1 cellular context compared by ENCODE assay signal in the genomic region with DNA sequence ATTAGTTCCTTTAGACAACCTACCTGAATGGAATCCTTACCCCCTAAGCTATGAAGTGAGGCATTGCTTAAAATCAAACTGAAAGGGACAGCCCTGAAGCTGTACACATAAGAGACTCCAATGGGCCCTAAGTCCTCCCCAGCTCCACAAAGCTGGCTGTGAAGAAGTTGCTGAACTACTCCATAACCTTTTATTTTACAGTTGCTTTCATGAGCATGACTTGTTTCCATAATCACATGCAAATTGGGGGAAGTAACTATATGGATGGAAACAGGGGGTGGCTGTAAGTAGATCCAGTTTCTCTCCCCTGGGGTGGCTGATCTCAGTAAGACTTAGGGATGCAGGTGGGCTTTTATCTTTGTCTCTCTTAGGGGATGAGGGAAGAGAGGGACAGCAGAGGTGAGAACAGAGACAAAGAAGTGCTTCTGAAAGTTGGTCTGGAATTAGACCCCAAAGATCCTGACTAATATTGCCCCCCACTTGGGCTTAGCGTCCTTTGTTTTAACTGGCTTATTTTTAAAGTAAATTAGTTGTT.
TF ChIP-seq lines count a peak whose summit lies in the region.

No MANE protein-coding gene starts in this region.

TF ChIP-seq in H1, 55 proteins besides CTCF, POLR2A, EP300 and RAD21:
- no peak for TF ChIP-seq BRCA1 (IDR thresholded peaks at IDR 0.05; ENCODE audit: low read depth, low read length)
- TF ChIP-seq ASH2L (IDR thresholded peaks at IDR 0.05; ENCODE audit: low read length) = peak; percentile 40
- TF ChIP-seq, protein P1, sequence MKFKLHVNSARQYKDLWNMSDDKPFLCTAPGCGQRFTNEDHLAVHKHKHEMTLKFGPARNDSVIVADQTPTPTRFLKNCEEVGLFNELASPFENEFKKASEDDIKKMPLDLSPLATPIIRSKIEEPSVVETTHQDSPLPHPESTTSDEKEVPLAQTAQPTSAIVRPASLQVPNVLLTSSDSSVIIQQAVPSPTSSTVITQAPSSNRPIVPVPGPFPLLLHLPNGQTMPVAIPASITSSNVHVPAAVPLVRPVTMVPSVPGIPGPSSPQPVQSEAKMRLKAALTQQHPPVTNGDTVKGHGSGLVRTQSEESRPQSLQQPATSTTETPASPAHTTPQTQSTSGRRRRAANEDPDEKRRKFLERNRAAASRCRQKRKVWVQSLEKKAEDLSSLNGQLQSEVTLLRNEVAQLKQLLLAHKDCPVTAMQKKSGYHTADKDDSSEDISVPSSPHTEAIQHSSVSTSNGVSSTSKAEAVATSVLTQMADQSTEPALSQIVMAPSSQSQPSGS (IDR thresholded peaks at IDR 0.05; ENCODE audit: low read length) = 0 out of 2 replicates have a peak, but pooled peaks have one; percentile 32
- 0 out of 2 replicates have a peak, but pooled peaks have one; percentile 21 for TF ChIP-seq TCF12 (IDR thresholded peaks at IDR 0.05; ENCODE audit: low read depth, low read length)
- TF ChIP-seq NRF1 (IDR thresholded peaks at IDR 0.05; ENCODE audit: low read depth, low read length) = no peak
- no peak for TF ChIP-seq ZNF274 (IDR thresholded peaks at IDR 0.05; ENCODE audit: borderline replicate concordance, extremely low read depth, low read length)
- TF ChIP-seq, protein P2, sequence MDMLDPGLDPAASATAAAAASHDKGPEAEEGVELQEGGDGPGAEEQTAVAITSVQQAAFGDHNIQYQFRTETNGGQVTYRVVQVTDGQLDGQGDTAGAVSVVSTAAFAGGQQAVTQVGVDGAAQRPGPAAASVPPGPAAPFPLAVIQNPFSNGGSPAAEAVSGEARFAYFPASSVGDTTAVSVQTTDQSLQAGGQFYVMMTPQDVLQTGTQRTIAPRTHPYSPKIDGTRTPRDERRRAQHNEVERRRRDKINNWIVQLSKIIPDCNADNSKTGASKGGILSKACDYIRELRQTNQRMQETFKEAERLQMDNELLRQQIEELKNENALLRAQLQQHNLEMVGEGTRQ (IDR thresholded peaks at IDR 0.05; ENCODE audit: low read length) = no peak
- no peak for TF ChIP-seq BCL11A (IDR thresholded peaks at IDR 0.05; ENCODE audit: low read depth in 2 of 2, low read length in 2 of 2)
